ENCODE assay signal across 7 cellular contexts in the genomic region with DNA sequence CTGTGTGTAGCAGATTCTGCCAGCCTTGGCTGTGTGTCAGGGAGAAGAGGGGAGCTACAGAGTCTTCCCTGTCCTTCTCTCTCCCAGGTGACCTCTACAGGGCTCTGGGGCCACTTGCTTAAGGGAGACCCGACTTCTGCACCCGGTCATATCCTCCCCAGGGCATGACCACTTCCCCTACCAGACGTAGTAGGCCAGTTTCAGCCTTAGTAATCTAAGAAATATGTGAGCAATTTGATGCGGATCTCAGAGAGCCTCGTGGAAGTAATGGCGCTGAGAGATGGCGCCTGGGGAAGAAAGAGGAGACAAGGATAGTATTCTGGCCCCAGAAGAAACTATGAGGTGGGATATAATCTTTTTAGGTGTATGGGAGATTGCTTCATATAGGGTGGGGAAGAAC. TPM values are rescaled to one million over a fixed set of nuclear protein-coding genes. Genes with fewer than 3 reads are reported as not detected.
DNase-seq lines count a peak whose midpoint lies in the region; ATAC-seq, FAIRE-seq and TF ChIP-seq lines count a peak whose summit lies in the region.

No MANE protein-coding gene starts in this region.

- H3K4me2 ChIP-seq in IMR-90 (ENCODE audit: low read depth, low read length) = peak overlapping the region; percentile 52; the same call in 1 of the 2 replicates

- CTCF ChIA-PET in IMR-90 (lab: Yijun Ruan, JAX) = no interaction called here

- peak overlapping the region; percentile 94; the same call in 2 of the 3 replicates for H2BK15ac ChIP-seq in IMR-90 (ENCODE audit: low read depth, low read length)

- peak overlapping the region; percentile 83 for H2BK5ac ChIP-seq in IMR-90 (ENCODE audit: low read depth, low read length, poor library complexity, severe bottlenecking)

- H2AFZ ChIP-seq in IMR-90 (replicated peaks; ENCODE audit: low read length, poor library complexity) = peak overlapping the region; percentile 67

- POLR2A ChIA-PET in IMR-90 (lab: Charles Lee; ENCODE audit: unreplicated experiment) = no interaction called here

- H3K4me1 ChIP-seq in IMR-90 (ENCODE audit: control insufficient read depth, insufficient read depth, low read length) (peaks cover 50% of the 10 kb centered on the region), ascending aorta (peaks cover 55 to 92% of the 10 kb centered on the region in 2 donors), thyroid gland (peaks cover 97 to 99% of the 10 kb centered on the region in 2 donors), small intestine (ENCODE audit: control insufficient read depth in 2 of 2, insufficient read depth in 1 of 2, low read depth in 1 of 2, low read length in 1 of 2) (peaks cover 15 to 17% of the 10 kb centered on the region in 2 donors)

- H3K9me3 ChIP-seq in IMR-90 (ENCODE audit: control insufficient read depth, insufficient read depth, low read length) (no peaks in the 10 kb centered on the region), ascending aorta (no peaks in the 10 kb centered on the region), thyroid gland (no peaks in the 10 kb centered on the region), small intestine (ENCODE audit: control insufficient read depth, low read depth) (no peaks in the 10 kb centered on the region)

- H2AK5ac ChIP-seq in IMR-90 (ENCODE audit: low read depth, low read length) = peak overlapping the region; percentile 95

- no peak for FAIRE-seq in small intestine (lab: Jason Lieb, UNC)

- H2BK20ac ChIP-seq in IMR-90 (ENCODE audit: low read depth, low read length) = peak overlapping the region; percentile 97

- H3K14ac ChIP-seq in IMR-90 (replicated peaks; ENCODE audit: low read depth, low read length) = peak overlapping the region; percentile 95

- H3K9ac ChIP-seq in IMR-90 (ENCODE audit: low read depth, low read length) = no peak overlapping the region

- DNase-seq in IMR-90 (peak; percentile 85), ascending aorta (ENCODE audit: low spot score in 2 of 2) (peak in 1 of 2 donors; percentile 79), kidney glomerular epithelial cell (lab: John Stamatoyannopoulos, UW) (peak; percentile 70), thyroid gland (no peak), superior temporal gyrus (ENCODE audit: extremely low spot score) (no peak), small intestine (no peak)
- no peak for DNase-seq in activated CD4-positive, alpha-beta T cell treated with anti-CD3 and anti-CD28 coated beads for 48 hours

- H2AK9ac ChIP-seq in IMR-90 (replicated peaks; ENCODE audit: low read depth, low read length, poor library complexity) = peak overlapping the region; percentile 26

- H4K91ac ChIP-seq in IMR-90 (ENCODE audit: insufficient read depth, low read depth, low read length) = peak overlapping the region; percentile 92

- H3K27me3 ChIP-seq in IMR-90 (ENCODE audit: control insufficient read depth, insufficient read depth, low read length) (no peaks in the 10 kb centered on the region), ascending aorta (no peaks in the 10 kb centered on the region), thyroid gland (no peaks in the 10 kb centered on the region), small intestine (ENCODE audit: control insufficient read depth in 2 of 2, insufficient read depth in 2 of 2, low read length in 2 of 2) (no peaks in the 10 kb centered on the region)

- intact Hi-C loops in IMR-90 (cut with micrococcal nuclease) = no loop called here
- intact Hi-C loops in ascending aorta (cut with DNase I) = loop anchor here (1.0 kb wide), 1 partner anchor 16 kb away; no protein-coding TSS in a partner anchor
- intact Hi-C loops in thyroid gland (cut with DNase I) = no loop called here

- H3K4me3 ChIP-seq in IMR-90 (ENCODE audit: insufficient read depth, low read depth, low read length) (no peak overlapping the region), ascending aorta (peak overlapping the region in 1 of 2 donors; percentile 9), thyroid gland (replicated peaks in 1 of 3) (no peak overlapping the region), small intestine (ENCODE audit: low read depth in 1 of 2, low read length in 2 of 2) (no peak overlapping the region)

- peak overlapping the region; percentile 96 for H3K4ac ChIP-seq in IMR-90 (ENCODE audit: low read depth, low read length)

- 56% methylated on average over 4 of the region's 7 CpGs; no CpG with 5 or more reads in 1 of the 2 experiments for WGBS in IMR-90 (ENCODE audit: extremely low coverage in 2 of 2, insufficient read length in 1 of 2), 2 experiments
- WGBS in thyroid gland, 2 donors = 49 to 65% methylated on average over 7 of the region's 7 CpGs
- 48 to 65% (median 56%) methylated on average over 7 of the region's 7 CpGs for WGBS in small intestine, 3 donors

- H4K8ac ChIP-seq in IMR-90 (ENCODE audit: low read depth in 2 of 2, low read length in 2 of 2) = peak overlapping the region; percentile 72 to 92

- H3K23ac ChIP-seq in IMR-90 (ENCODE audit: low read depth, low read length) = peak overlapping the region; percentile 97

- peak; percentile 68 for ATAC-seq in IMR-90 (ENCODE audit: low read depth)

- peaks cover 46% of the 10 kb centered on the region for H3K9me1 ChIP-seq in IMR-90 (ENCODE audit: insufficient read depth, low read length)

- dilution Hi-C loops in IMR-90 (cut with HindIII; ENCODE audit: low sequenced_read_pairs, unreplicated experiment) = no loop called here

- peak overlapping the region; percentile 87 for H4K5ac ChIP-seq in IMR-90 (ENCODE audit: low read depth, low read length)

- peak overlapping the region; percentile 66; the same call in 1 of the 2 replicates for H3K56ac ChIP-seq in IMR-90 (ENCODE audit: extremely low read depth, insufficient read depth, low read length)

- H4K20me1 ChIP-seq in IMR-90 (ENCODE audit: insufficient read depth, low read length) = peaks cover 12% of the 10 kb centered on the region

- peak overlapping the region; percentile 75 for H3K18ac ChIP-seq in IMR-90 (ENCODE audit: low read depth, low read length)

- H3K27ac ChIP-seq in IMR-90 (ENCODE audit: insufficient read depth, low read length) (peak overlapping the region; percentile 48), ascending aorta (peak overlapping the region; percentile 95 to 97), thyroid gland (peak overlapping the region; percentile 75 to 93 (median 88)), small intestine (ENCODE audit: low read depth in 1 of 2, low read length in 1 of 2) (peak overlapping the region in 1 of 2 donors; percentile 77)

- TF ChIP-seq CTCF in IMR-90 (conservative IDR thresholded peaks at IDR 0.05; ENCODE audit: low read depth, low read length) (no peak), ascending aorta (IDR thresholded peaks at IDR 0.05) (no peak), thyroid gland (IDR thresholded peaks at IDR 0.05) (no peak)

- in situ Hi-C loops in IMR-90 (cut with MboI; ENCODE audit: low sequenced_read_pairs) = no loop called here

- H2BK120ac ChIP-seq in IMR-90 (ENCODE audit: low read depth, low read length) = peak overlapping the region; percentile 93

- no peak for TF ChIP-seq POLR2A in IMR-90 (IDR thresholded peaks at IDR 0.05; ENCODE audit: low read depth, low read length)
- TF ChIP-seq POLR2A in thyroid gland (IDR thresholded peaks at IDR 0.05) = no peak

- no peak for TF ChIP-seq RAD21 in IMR-90 (IDR thresholded peaks at IDR 0.05; ENCODE audit: low read length)

- no TSS peak for BruUV-seq in IMR-90 (replicated peaks; lab: Mats Ljungman, UMichigan)

- H3K79me1 ChIP-seq in IMR-90 (ENCODE audit: low read depth in 1 of 2, low read length in 2 of 2) = peaks cover 64 to 90% of the 10 kb centered on the region in 2 experiments

- H3K36me3 ChIP-seq in IMR-90 (ENCODE audit: control insufficient read depth, insufficient read depth, low read length) (peaks cover 19% of the 10 kb centered on the region; the same call in 1 of the 2 replicates), ascending aorta (no peaks in the 10 kb centered on the region), thyroid gland (no peaks in the 10 kb centered on the region), small intestine (ENCODE audit: control insufficient read depth in 2 of 2, insufficient read depth in 2 of 2, low read length in 2 of 2) (no peaks in the 10 kb centered on the region)

TF ChIP-seq in IMR-90, 13 proteins besides CTCF, POLR2A, EP300 and RAD21:
- TF ChIP-seq CEBPB (IDR thresholded peaks at IDR 0.05; ENCODE audit: low read depth, low read length) = 0 out of 2 replicates have a peak, but pooled peaks have one; percentile 18
- no peak for TF ChIP-seq MAZ (IDR thresholded peaks at IDR 0.05; ENCODE audit: borderline replicate concordance, low read depth, low read length)

RNA-seq across cellular contexts. Expression of a gene that starts 41.9 kb away (rescaled TPM):
- total RNA-seq in IMR-90 (2012; rRNA removed) (10.0 and 10.2 TPM in 2 replicates), ascending aorta (76.5 TPM), thyroid gland (10 to 100 TPM; 38.8 to 70.2 (median 62.4) TPM)
- polyA plus RNA-seq in IMR-90 (2012; rRNA removed) (46.9 and 47.7 TPM in 2 replicates), small intestine (10 to 100 TPM in 1 of 3 donors, 1 to 10 TPM in 2; 2.9 to 31.4 (median 8.9) TPM)
- polyA plus RNA-seq in IMR-90 (2012; cell fraction: cytosol; rRNA removed) = 34.3 and 53.4 TPM in 2 replicates
- 34.8 and 48.3 TPM in 2 replicates for polyA plus RNA-seq in IMR-90 (2012; cell fraction: nucleus; rRNA removed; ENCODE audit: low replicate concordance)

Comparison
In these comparisons a context has a peak if more than half of its experiments do, and no peak if none do; other contexts are left out.
1. DNase-seq: peak in IMR-90 (single experiment) and kidney glomerular epithelial cell (single experiment); none in thyroid gland (0 of 2), activated CD4-positive, alpha-beta T cell treated with anti-CD3 and anti-CD28 coated beads for 48 hours (single experiment), superior temporal gyrus (single experiment) and small intestine (single experiment).